2 cellular contexts compared by ENCODE assay signal in the genomic region with DNA sequence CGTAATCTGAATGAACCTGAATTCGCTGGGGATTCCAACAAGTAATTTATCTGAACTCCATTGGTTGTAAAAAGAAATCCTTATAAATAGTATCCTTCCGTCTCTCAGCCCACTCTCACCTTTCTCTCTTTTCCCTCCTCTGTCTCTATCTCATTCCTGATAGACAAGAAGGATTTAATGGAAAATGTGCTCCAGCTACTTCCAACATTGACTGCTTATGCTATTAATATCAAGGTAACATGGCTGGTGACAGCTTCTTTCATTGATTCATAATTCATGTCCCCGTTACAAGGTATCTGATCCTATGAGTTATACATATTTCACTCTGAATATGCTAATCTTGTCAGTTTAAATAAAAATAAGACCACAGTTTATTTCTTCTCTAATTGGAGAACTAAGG.
TF ChIP-seq lines count a peak whose summit lies in the region.

No MANE protein-coding gene starts in this region.

TF ChIP-seq in GM23338, 12 proteins besides CTCF, POLR2A, EP300 and RAD21 (continues in another document):
- TF ChIP-seq, protein P1, sequence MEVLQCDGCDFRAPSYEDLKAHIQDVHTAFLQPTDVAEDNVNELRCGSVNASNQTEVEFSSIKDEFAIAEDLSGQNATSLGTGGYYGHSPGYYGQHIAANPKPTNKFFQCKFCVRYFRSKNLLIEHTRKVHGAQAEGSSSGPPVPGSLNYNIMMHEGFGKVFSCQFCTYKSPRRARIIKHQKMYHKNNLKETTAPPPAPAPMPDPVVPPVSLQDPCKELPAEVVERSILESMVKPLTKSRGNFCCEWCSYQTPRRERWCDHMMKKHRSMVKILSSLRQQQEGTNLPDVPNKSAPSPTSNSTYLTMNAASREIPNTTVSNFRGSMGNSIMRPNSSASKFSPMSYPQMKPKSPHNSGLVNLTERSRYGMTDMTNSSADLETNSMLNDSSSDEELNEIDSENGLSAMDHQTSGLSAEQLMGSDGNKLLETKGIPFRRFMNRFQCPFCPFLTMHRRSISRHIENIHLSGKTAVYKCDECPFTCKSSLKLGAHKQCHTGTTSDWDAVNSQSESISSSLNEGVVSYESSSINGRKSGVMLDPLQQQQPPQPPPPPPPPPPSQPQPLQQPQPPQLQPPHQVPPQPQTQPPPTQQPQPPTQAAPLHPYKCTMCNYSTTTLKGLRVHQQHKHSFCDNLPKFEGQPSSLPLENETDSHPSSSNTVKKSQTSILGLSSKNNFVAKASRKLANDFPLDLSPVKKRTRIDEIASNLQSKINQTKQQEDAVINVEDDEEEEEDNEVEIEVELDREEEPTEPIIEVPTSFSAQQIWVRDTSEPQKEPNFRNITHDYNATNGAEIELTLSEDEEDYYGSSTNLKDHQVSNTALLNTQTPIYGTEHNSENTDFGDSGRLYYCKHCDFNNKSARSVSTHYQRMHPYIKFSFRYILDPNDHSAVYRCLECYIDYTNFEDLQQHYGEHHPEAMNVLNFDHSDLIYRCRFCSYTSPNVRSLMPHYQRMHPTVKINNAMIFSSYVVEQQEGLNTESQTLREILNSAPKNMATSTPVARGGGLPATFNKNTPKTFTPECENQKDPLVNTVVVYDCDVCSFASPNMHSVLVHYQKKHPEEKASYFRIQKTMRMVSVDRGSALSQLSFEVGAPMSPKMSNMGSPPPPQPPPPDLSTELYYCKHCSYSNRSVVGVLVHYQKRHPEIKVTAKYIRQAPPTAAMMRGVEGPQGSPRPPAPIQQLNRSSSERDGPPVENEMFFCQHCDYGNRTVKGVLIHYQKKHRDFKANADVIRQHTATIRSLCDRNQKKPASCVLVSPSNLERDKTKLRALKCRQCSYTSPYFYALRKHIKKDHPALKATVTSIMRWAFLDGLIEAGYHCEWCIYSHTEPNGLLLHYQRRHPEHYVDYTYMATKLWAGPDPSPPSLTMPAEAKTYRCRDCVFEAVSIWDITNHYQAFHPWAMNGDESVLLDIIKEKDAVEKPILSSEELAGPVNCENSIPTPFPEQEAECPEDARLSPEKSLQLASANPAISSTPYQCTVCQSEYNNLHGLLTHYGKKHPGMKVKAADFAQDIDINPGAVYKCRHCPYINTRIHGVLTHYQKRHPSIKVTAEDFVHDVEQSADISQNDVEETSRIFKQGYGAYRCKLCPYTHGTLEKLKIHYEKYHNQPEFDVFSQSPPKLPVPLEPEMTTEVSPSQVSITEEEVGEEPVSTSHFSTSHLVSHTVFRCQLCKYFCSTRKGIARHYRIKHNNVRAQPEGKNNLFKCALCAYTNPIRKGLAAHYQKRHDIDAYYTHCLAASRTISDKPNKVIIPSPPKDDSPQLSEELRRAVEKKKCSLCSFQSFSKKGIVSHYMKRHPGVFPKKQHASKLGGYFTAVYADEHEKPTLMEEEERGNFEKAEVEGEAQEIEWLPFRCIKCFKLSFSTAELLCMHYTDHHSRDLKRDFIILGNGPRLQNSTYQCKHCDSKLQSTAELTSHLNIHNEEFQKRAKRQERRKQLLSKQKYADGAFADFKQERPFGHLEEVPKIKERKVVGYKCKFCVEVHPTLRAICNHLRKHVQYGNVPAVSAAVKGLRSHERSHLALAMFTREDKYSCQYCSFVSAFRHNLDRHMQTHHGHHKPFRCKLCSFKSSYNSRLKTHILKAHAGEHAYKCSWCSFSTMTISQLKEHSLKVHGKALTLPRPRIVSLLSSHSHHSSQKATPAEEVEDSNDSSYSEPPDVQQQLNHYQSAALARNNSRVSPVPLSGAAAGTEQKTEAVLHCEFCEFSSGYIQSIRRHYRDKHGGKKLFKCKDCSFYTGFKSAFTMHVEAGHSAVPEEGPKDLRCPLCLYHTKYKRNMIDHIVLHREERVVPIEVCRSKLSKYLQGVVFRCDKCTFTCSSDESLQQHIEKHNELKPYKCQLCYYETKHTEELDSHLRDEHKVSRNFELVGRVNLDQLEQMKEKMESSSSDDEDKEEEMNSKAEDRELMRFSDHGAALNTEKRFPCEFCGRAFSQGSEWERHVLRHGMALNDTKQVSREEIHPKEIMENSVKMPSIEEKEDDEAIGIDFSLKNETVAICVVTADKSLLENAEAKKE (CRISPR knock-in tag; IDR thresholded peaks at IDR 0.05): no peak
- TF ChIP-seq NANOG (IDR thresholded peaks at IDR 0.05; ENCODE audit: borderline replicate concordance): no peak
- TF ChIP-seq ZNF331 (CRISPR knock-in tag; IDR thresholded peaks at IDR 0.05; ENCODE audit: low read depth): no peak
- TF ChIP-seq JUNB (IDR thresholded peaks at IDR 0.05; ENCODE audit: unreplicated experiment): no peak
- TF ChIP-seq ZNF114 (CRISPR knock-in tag; IDR thresholded peaks at IDR 0.05): no peak
- no peak for TF ChIP-seq STAT1 (IDR thresholded peaks at IDR 0.05; ENCODE audit: unreplicated experiment)
- TF ChIP-seq, protein P2, sequence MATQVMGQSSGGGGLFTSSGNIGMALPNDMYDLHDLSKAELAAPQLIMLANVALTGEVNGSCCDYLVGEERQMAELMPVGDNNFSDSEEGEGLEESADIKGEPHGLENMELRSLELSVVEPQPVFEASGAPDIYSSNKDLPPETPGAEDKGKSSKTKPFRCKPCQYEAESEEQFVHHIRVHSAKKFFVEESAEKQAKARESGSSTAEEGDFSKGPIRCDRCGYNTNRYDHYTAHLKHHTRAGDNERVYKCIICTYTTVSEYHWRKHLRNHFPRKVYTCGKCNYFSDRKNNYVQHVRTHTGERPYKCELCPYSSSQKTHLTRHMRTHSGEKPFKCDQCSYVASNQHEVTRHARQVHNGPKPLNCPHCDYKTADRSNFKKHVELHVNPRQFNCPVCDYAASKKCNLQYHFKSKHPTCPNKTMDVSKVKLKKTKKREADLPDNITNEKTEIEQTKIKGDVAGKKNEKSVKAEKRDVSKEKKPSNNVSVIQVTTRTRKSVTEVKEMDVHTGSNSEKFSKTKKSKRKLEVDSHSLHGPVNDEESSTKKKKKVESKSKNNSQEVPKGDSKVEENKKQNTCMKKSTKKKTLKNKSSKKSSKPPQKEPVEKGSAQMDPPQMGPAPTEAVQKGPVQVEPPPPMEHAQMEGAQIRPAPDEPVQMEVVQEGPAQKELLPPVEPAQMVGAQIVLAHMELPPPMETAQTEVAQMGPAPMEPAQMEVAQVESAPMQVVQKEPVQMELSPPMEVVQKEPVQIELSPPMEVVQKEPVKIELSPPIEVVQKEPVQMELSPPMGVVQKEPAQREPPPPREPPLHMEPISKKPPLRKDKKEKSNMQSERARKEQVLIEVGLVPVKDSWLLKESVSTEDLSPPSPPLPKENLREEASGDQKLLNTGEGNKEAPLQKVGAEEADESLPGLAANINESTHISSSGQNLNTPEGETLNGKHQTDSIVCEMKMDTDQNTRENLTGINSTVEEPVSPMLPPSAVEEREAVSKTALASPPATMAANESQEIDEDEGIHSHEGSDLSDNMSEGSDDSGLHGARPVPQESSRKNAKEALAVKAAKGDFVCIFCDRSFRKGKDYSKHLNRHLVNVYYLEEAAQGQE (IDR thresholded peaks at IDR 0.05; ENCODE audit: unreplicated experiment): no peak
- no peak for TF ChIP-seq POLR2AphosphoS5 (IDR thresholded peaks at IDR 0.05; ENCODE audit: low read depth)
- TF ChIP-seq CREB1 (CRISPR knock-in tag; IDR thresholded peaks at IDR 0.05; ENCODE audit: low read depth): no peak
- TF ChIP-seq, protein P3, sequence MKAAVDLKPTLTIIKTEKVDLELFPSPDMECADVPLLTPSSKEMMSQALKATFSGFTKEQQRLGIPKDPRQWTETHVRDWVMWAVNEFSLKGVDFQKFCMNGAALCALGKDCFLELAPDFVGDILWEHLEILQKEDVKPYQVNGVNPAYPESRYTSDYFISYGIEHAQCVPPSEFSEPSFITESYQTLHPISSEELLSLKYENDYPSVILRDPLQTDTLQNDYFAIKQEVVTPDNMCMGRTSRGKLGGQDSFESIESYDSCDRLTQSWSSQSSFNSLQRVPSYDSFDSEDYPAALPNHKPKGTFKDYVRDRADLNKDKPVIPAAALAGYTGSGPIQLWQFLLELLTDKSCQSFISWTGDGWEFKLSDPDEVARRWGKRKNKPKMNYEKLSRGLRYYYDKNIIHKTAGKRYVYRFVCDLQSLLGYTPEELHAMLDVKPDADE (IDR thresholded peaks at IDR 0.05): no peak

TF ChIP-seq in neural cell, 6 proteins besides CTCF, POLR2A, EP300 and RAD21 (continued from another document):
- TF ChIP-seq EZH2 (IDR thresholded peaks at IDR 0.05; ENCODE audit: borderline replicate concordance, insufficient read depth, low read length, poor library complexity, severe bottlenecking) (no peak), SMC3 (conservative IDR thresholded peaks at IDR 0.05; ENCODE audit: poor library complexity) (no peak)
